1 cellular context compared by ENCODE assay signal in the genomic region with DNA sequence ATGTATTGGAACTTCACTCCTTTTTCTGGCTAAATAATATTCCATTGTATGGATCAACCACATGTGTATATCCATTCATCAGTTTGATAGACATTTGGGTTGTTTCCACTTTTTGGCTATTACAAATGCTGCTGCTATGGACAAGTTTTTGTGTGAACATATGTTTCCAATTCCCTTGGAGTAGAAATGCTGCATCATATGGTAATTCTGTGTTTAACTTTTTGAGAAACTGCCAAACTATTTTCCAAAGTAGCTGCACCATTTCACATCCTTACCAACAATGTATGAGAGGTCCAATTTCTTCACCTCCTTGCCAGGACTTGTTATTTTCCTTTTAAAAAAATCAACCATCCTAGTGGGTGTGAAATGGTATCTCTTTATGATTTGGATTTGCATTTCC.
TF ChIP-seq lines count a peak whose summit lies in the region.

No MANE protein-coding gene starts in this region.

TF ChIP-seq in SK-N-SH, 30 proteins besides CTCF, POLR2A, EP300 and RAD21 (continued from another document):
- TF ChIP-seq, protein P1, sequence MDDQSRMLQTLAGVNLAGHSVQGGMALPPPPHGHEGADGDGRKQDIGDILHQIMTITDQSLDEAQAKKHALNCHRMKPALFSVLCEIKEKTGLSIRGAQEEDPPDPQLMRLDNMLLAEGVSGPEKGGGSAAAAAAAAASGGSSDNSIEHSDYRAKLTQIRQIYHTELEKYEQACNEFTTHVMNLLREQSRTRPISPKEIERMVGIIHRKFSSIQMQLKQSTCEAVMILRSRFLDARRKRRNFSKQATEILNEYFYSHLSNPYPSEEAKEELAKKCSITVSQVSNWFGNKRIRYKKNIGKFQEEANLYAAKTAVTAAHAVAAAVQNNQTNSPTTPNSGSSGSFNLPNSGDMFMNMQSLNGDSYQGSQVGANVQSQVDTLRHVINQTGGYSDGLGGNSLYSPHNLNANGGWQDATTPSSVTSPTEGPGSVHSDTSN (IDR thresholded peaks at IDR 0.05): peak; percentile 29; the same call in 1 of the 2 replicates
- peak; percentile 48; the same call in 1 of the 2 replicates for TF ChIP-seq TCF12 (IDR thresholded peaks at IDR 0.05)
